In genomic region chr3:59308684-59309083, GRCh38 we compare ENCODE assay signal across 16 cellular contexts.
DNase-seq lines count a peak whose midpoint lies in the region; ATAC-seq and TF ChIP-seq lines count a peak whose summit lies in the region.
"Had no signal": no experiment of that assay in that cellular context is flagged by ENCODE, and none has a peak within 500 bp of the region (broad histone marks: within the 10 kb centered on the region; RNA-seq: fewer than 3 reads in every experiment).

No MANE protein-coding gene starts in this region.

- H2AK5ac ChIP-seq in neuronal stem cell (ENCODE audit: low read depth, low read length): no peak overlapping the region

- ATAC-seq in DND-41 (ENCODE audit: insufficient read depth, low read depth) (no peak), foreskin keratinocyte (no peak)
- ATAC-seq: gastrocnemius medialis had no signal

- H3K27ac ChIP-seq in DND-41 (ENCODE audit: low read length) (no peak overlapping the region), OCI-LY7 (ENCODE audit: low read depth, low read length, poor library complexity, severe bottlenecking) (no peak overlapping the region), foreskin keratinocyte (no peak overlapping the region), neuronal stem cell (replicated peaks; ENCODE audit: low read length) (no peak overlapping the region)
- H3K27ac ChIP-seq: gastrocnemius medialis, SK-N-MC, thoracic aorta had no signal

- DNase-seq in AG04449 (ENCODE audit: low read depth, low spot score): no peak
- no peak for DNase-seq in DND-41
- DNase-seq in OCI-LY7 (ENCODE audit: low spot score): no peak
- DNase-seq in foreskin keratinocyte: no peak
- DNase-seq in neuronal stem cell (ENCODE audit: low spot score): no peak
- no peak for DNase-seq in T-helper 2 cell
- no peak for DNase-seq in NCI-H128 (lab: John Stamatoyannopoulos, UW; ENCODE audit: unreplicated experiment)
- DNase-seq in pons (ENCODE audit: low spot score): no peak
- DNase-seq: activated CD4-positive, alpha-beta T cell treated with anti-CD3 and anti-CD28 coated beads for 4 hours; activated CD8-positive, alpha-beta memory T cell treated with anti-CD3 and anti-CD28 coated beads, Interleukin-2, amount 50 U/mL, for 48 hours; activated gamma-delta T cell treated with Interleukin-2 at 50 U/mL for 16 hours; gastrocnemius medialis; HCEC 1CT; NCI-H1694 had no signal

- H3K4me2 ChIP-seq in DND-41 (ENCODE audit: insufficient read depth, low read length) (no peak overlapping the region), OCI-LY7 (ENCODE audit: low read length) (no peak overlapping the region), neuronal stem cell (ENCODE audit: insufficient read depth, low read length, poor library complexity, severe bottlenecking) (no peak overlapping the region)

- H3K79me2 ChIP-seq in DND-41 (ENCODE audit: insufficient read depth, low read length) (no peaks in the 10 kb centered on the region), OCI-LY7 (ENCODE audit: insufficient read depth, low read depth, low read length) (no peaks in the 10 kb centered on the region)

- CTCF ChIA-PET in AG04449 (lab: Yijun Ruan, JAX): no interaction called here
- CTCF ChIA-PET in OCI-LY7 (lab: Charles Lee; ENCODE audit: unreplicated experiment): no interaction called here

- H4K20me1 ChIP-seq in DND-41 (ENCODE audit: insufficient read depth, low read length): no peaks in the 10 kb centered on the region
- no peaks in the 10 kb centered on the region for H4K20me1 ChIP-seq in OCI-LY7 (ENCODE audit: insufficient read depth, low read length)

- no TSS peak for BruUV-seq in OCI-LY7 (replicated peaks; lab: Mats Ljungman, UMichigan)

- no peaks in the 10 kb centered on the region for H3K27me3 ChIP-seq in DND-41 (ENCODE audit: insufficient read depth, low read length, poor library complexity)
- H3K27me3 ChIP-seq in foreskin keratinocyte: no peaks in the 10 kb centered on the region
- H3K27me3 ChIP-seq in neuronal stem cell (ENCODE audit: control insufficient read depth in 3 of 3, insufficient read depth in 3 of 3, low read depth in 1 of 3, low read length in 3 of 3): no peaks in the 10 kb centered on the region
- H3K27me3 ChIP-seq: gastrocnemius medialis had no signal

- H3K9me3 ChIP-seq in DND-41 (ENCODE audit: insufficient read depth, low read length, severe bottlenecking) (no peaks in the 10 kb centered on the region), OCI-LY7 (ENCODE audit: low read length) (no peaks in the 10 kb centered on the region), neuronal stem cell (replicated peaks in 1 of 2; ENCODE audit: control insufficient read depth in 2 of 2, insufficient read depth in 1 of 2, low read depth in 1 of 2, low read length in 2 of 2) (no peaks in the 10 kb centered on the region)
- H3K9me3 ChIP-seq: gastrocnemius medialis, thoracic aorta had no signal

- no peak overlapping the region for H3K9ac ChIP-seq in DND-41 (ENCODE audit: low read depth, low read length)
- no peak overlapping the region for H3K9ac ChIP-seq in neuronal stem cell (ENCODE audit: low read depth, low read length, poor library complexity)

- POLR2A ChIA-PET in AG04449 (lab: Yijun Ruan, JAX): no interaction called here
- POLR2A ChIA-PET in OCI-LY7 (lab: Charles Lee): no interaction called here

- no peak overlapping the region for H2BK12ac ChIP-seq in neuronal stem cell (ENCODE audit: low read length)

- no peaks in the 10 kb centered on the region for H3K79me1 ChIP-seq in neuronal stem cell (ENCODE audit: low read depth, low read length)

- H3K23ac ChIP-seq in neuronal stem cell (ENCODE audit: low read depth, low read length, poor library complexity): no peak overlapping the region

- no peak overlapping the region for H2BK5ac ChIP-seq in neuronal stem cell (ENCODE audit: low read length)

- no peak overlapping the region for H3K4ac ChIP-seq in neuronal stem cell (ENCODE audit: low read length)

- H3K14ac ChIP-seq in neuronal stem cell (ENCODE audit: low read length): no peak overlapping the region

- no peak overlapping the region for H4K91ac ChIP-seq in neuronal stem cell (ENCODE audit: low read depth, low read length, poor library complexity)

- H4K8ac ChIP-seq in neuronal stem cell (ENCODE audit: low read depth, low read length): no peak overlapping the region

- H2BK120ac ChIP-seq in neuronal stem cell (ENCODE audit: low read depth, low read length): no peak overlapping the region

- no peak overlapping the region for H3K18ac ChIP-seq in neuronal stem cell (ENCODE audit: low read length)

- WGBS in neuronal stem cell (ENCODE audit: extremely low coverage in 2 of 2, insufficient read length in 2 of 2, insufficient replicate concordance in 1 of 2), 2 donors: no CpG with 5 or more reads among the region's 4 CpGs

- no peaks in the 10 kb centered on the region for H3K9me2 ChIP-seq in OCI-LY7 (ENCODE audit: insufficient read depth, low read length)

- H3K4me1 ChIP-seq in DND-41 (ENCODE audit: insufficient read depth, low read length): no peaks in the 10 kb centered on the region
- H3K4me1 ChIP-seq in OCI-LY7 (ENCODE audit: insufficient read depth, low read length, poor library complexity, severe bottlenecking): no peaks in the 10 kb centered on the region
- H3K4me1 ChIP-seq in foreskin keratinocyte: peaks cover 10% of the 10 kb centered on the region
- peaks cover 0 to 2% of the 10 kb centered on the region in 2 donors for H3K4me1 ChIP-seq in neuronal stem cell (ENCODE audit: control insufficient read depth in 2 of 2, insufficient read depth in 1 of 2, low read depth in 1 of 2, low read length in 2 of 2)
- H3K4me1 ChIP-seq: gastrocnemius medialis had no signal

- H2BK15ac ChIP-seq in neuronal stem cell (ENCODE audit: low read length): no peak overlapping the region

- peak; percentile 13 for TF ChIP-seq CTCF in AG04449 (IDR thresholded peaks at IDR 0.05; ENCODE audit: insufficient read depth, low read length, missing control alignments)
- peak; percentile 25 for TF ChIP-seq CTCF in DND-41 (IDR thresholded peaks at IDR 0.05; ENCODE audit: borderline replicate concordance, extremely low read depth, low read length, poor library complexity, severe bottlenecking)
- peak; percentile 60 for TF ChIP-seq CTCF in OCI-LY7 (conservative IDR thresholded peaks at IDR 0.05; ENCODE audit: low read length)
- TF ChIP-seq CTCF in foreskin keratinocyte (conservative IDR thresholded peaks at IDR 0.05): peak; percentile 10

- no peak overlapping the region for H3K4me3 ChIP-seq in AG04449 (ENCODE audit: low read depth, low read length)
- no peak overlapping the region for H3K4me3 ChIP-seq in DND-41 (ENCODE audit: low read depth in 1 of 2, low read length in 2 of 2)
- H3K4me3 ChIP-seq in OCI-LY7 (ENCODE audit: low read depth, low read length, poor library complexity, severe bottlenecking): no peak overlapping the region
- no peak overlapping the region for H3K4me3 ChIP-seq in neuronal stem cell (ENCODE audit: low read length in 2 of 2)
- H3K4me3 ChIP-seq: gastrocnemius medialis, SK-N-MC, thoracic aorta had no signal

- H3K36me3 ChIP-seq in DND-41 (ENCODE audit: insufficient read depth, low read length) (no peaks in the 10 kb centered on the region), OCI-LY7 (ENCODE audit: insufficient read depth, low read length) (no peaks in the 10 kb centered on the region), neuronal stem cell (replicated peaks in 1 of 2; ENCODE audit: control insufficient read depth in 2 of 2, insufficient read depth in 2 of 2, low read length in 2 of 2) (no peaks in the 10 kb centered on the region)
- H3K36me3 ChIP-seq: gastrocnemius medialis, thoracic aorta had no signal

- H2AFZ ChIP-seq in DND-41 (ENCODE audit: low read depth, low read length) (no peak overlapping the region), OCI-LY7 (ENCODE audit: low read length) (no peak overlapping the region), neuronal stem cell (ENCODE audit: low read length) (no peak overlapping the region)

- intact Hi-C loops in OCI-LY7 (cut with micrococcal nuclease; ENCODE audit: unreplicated experiment): no loop called here

Comparison
In these comparisons a context has a peak if more than half of its experiments do, and no peak if none do; other contexts are left out.
1. CTCF ChIP-seq: peak in every context shown above with its lines; median percentile 60 in OCI-LY7; 25 in DND-41; 13 in AG04449; 10 in foreskin keratinocyte.